Comparison of ENCODE assay signal across 8 cellular contexts in the genomic region with DNA sequence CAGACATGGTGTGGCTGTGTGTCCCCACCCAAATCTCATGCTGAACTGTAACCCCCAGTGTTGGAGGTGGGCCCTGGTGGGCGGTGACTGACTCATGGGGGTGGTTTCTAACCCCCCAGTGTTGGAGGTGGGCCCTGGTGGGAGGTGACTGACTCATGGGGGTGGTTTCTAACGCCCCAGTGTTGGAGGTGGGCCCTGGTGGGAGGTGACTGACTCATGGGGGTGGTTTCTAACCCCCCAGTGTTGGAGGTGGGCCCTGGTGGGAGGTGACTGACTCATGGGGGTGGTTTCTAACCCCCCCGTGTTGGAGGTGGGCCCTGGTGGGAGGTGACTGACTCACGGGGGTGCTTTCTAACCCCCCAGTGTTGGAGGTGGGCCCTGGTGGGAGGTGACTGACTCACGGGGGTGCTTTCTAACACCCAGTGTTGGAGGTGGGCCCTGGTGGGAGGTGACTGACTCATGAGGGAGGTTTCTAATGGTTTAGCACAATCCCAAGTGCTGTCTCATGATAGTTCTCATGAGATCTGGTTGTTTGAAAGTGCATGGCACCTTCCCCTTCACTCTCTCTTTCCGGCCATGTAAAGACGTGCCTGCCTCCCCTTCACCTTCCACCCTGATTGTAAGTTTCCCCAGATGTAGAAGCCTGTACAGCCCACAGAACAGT.
DNase-seq lines count a peak whose midpoint lies in the region; ATAC-seq, FAIRE-seq and TF ChIP-seq lines count a peak whose summit lies in the region.
"Not testable (repeated sequence)": the region's sequence is repeated elsewhere in the genome, so short reads cannot be mapped to it uniquely, and the experiment has no call there.

No MANE protein-coding gene starts in this region.

- H3K4ac ChIP-seq in neuronal stem cell (ENCODE audit: low read length): not testable (repeated sequence)

- H3K9me3 ChIP-seq in astrocyte (ENCODE audit: insufficient read depth, low read depth, low read length); neuronal stem cell (replicated peaks in 1 of 2; ENCODE audit: control insufficient read depth in 2 of 2, insufficient read depth in 1 of 2, low read depth in 1 of 2, low read length in 2 of 2): not testable (repeated sequence)

- H3K18ac ChIP-seq in neuronal stem cell (ENCODE audit: low read length): not testable (repeated sequence)

- DNase-seq in Caki2 (ENCODE audit: low read depth) (peak; percentile 52), RKO (ENCODE audit: low spot score) (peak; percentile 34), astrocyte (ENCODE audit: low read depth) (peak; percentile 91), fibroblast of the conjunctiva (ENCODE audit: low read depth) (peak; percentile 24)
- peak; percentile 27 for DNase-seq in activated CD8-positive, alpha-beta memory T cell treated with anti-CD3 and anti-CD28 coated beads, Interleukin-2, amount 50 U/mL, for 4 hours
- not testable (repeated sequence) for DNase-seq in neuronal stem cell (ENCODE audit: low spot score)
- DNase-seq in stimulated activated CD4-positive, alpha-beta T cell treated with anti-CD3 and anti-CD28 coated beads, Interleukin-4, amount 100 ng/mL, for 1 hour: peak; percentile 47
- DNase-seq in stimulated activated naive CD8-positive, alpha-beta T cell treated with anti-CD3 and anti-CD28 coated beads, Interleukin-15, amount 100 ng/mL, for 72 hours: peak; percentile 5 to 41

- peaks cover 51% of the 10 kb centered on the region for H3K4me1 ChIP-seq in astrocyte (ENCODE audit: insufficient read depth, low read length)
- H3K4me1 ChIP-seq in neuronal stem cell (ENCODE audit: control insufficient read depth in 2 of 2, insufficient read depth in 1 of 2, low read depth in 1 of 2, low read length in 2 of 2): peaks cover 17 to 34% of the 10 kb centered on the region in 2 donors

- H2BK12ac ChIP-seq in neuronal stem cell (ENCODE audit: low read length): not testable (repeated sequence)

- H3K79me2 ChIP-seq in astrocyte (ENCODE audit: insufficient read depth, low read length): peaks cover 70% of the 10 kb centered on the region

- not testable (repeated sequence) for H3K27me3 ChIP-seq in astrocyte (ENCODE audit: insufficient read depth, low read length); neuronal stem cell (ENCODE audit: control insufficient read depth in 3 of 3, insufficient read depth in 3 of 3, low read depth in 1 of 3, low read length in 3 of 3)

- peaks cover 24% of the 10 kb centered on the region for H4K20me1 ChIP-seq in astrocyte (ENCODE audit: insufficient read depth, low read length)

- not testable (repeated sequence) for H4K8ac ChIP-seq in neuronal stem cell (ENCODE audit: low read depth, low read length)

- not testable (repeated sequence) for H3K4me3 ChIP-seq in astrocyte (ENCODE audit: insufficient read depth, low read depth, low read length); neuronal stem cell (ENCODE audit: low read length in 2 of 2)

- H3K27ac Mint-ChIP-seq in astrocyte (ENCODE audit: unreplicated experiment): peak overlapping the region; percentile 95
- not testable (repeated sequence) for H3K27ac Mint-ChIP-seq in stimulated activated naive CD8-positive, alpha-beta T cell treated with anti-CD3 and anti-CD28 coated beads, Interleukin-15, amount 100 ng/mL, for 72 hours

- not testable (repeated sequence) for ATAC-seq in stimulated activated naive CD8-positive, alpha-beta T cell treated with anti-CD3 and anti-CD28 coated beads, Interleukin-15, amount 100 ng/mL, for 72 hours

- H3K36me3 Mint-ChIP-seq in astrocyte (ENCODE audit: low read depth, unreplicated experiment): not testable (repeated sequence)

- H3K4me3 Mint-ChIP-seq in astrocyte (ENCODE audit: unreplicated experiment); stimulated activated naive CD8-positive, alpha-beta T cell treated with anti-CD3 and anti-CD28 coated beads, Interleukin-15, amount 100 ng/mL, for 72 hours: not testable (repeated sequence)

- not testable (repeated sequence) for H3K23ac ChIP-seq in neuronal stem cell (ENCODE audit: low read depth, low read length, poor library complexity)

- TF ChIP-seq CTCF in astrocyte (IDR thresholded peaks at IDR 0.05; ENCODE audit: insufficient read depth, low read depth, low read length): not testable (repeated sequence)

- H3K4me2 ChIP-seq in astrocyte (ENCODE audit: low read length): peak overlapping the region; percentile 71
- H3K4me2 ChIP-seq in neuronal stem cell (ENCODE audit: insufficient read depth, low read length, poor library complexity, severe bottlenecking): not testable (repeated sequence)

- peak overlapping the region; percentile 28 for H2BK15ac ChIP-seq in neuronal stem cell (ENCODE audit: low read length)

- H2AK5ac ChIP-seq in neuronal stem cell (ENCODE audit: low read depth, low read length): not testable (repeated sequence)

- FAIRE-seq in astrocyte (lab: Jason Lieb, UNC): peak; percentile 76

- WGBS in neuronal stem cell (ENCODE audit: extremely low coverage in 2 of 2, insufficient read length in 2 of 2, insufficient replicate concordance in 1 of 2), 2 donors: no CpG with 5 or more reads among the region's 7 CpGs

- H2BK120ac ChIP-seq in neuronal stem cell (ENCODE audit: low read depth, low read length): not testable (repeated sequence)

- peaks cover 72% of the 10 kb centered on the region for H3K4me1 Mint-ChIP-seq in astrocyte (ENCODE audit: low read depth, unreplicated experiment)
- peaks cover 27% of the 10 kb centered on the region for H3K4me1 Mint-ChIP-seq in stimulated activated naive CD8-positive, alpha-beta T cell treated with anti-CD3 and anti-CD28 coated beads, Interleukin-15, amount 100 ng/mL, for 72 hours

- H3K36me3 ChIP-seq in astrocyte (ENCODE audit: insufficient read depth, low read length); neuronal stem cell (replicated peaks in 1 of 2; ENCODE audit: control insufficient read depth in 2 of 2, insufficient read depth in 2 of 2, low read length in 2 of 2): not testable (repeated sequence)

- in situ Hi-C loops in Caki2 (cut with HindIII; ENCODE audit: low pct_unique_long_range_greater_than_20kb, low sequenced_read_pairs): not testable (repeated sequence)

- not testable (repeated sequence) for H4K91ac ChIP-seq in neuronal stem cell (ENCODE audit: low read depth, low read length, poor library complexity)

- not testable (repeated sequence) for H2BK5ac ChIP-seq in neuronal stem cell (ENCODE audit: low read length)

- H3K27ac ChIP-seq in astrocyte (ENCODE audit: low read depth, low read length) (peak overlapping the region; percentile 96), neuronal stem cell (replicated peaks; ENCODE audit: low read length) (peak overlapping the region; percentile 49)

- not testable (repeated sequence) for H3K79me1 ChIP-seq in neuronal stem cell (ENCODE audit: low read depth, low read length)

- not testable (repeated sequence) for H3K14ac ChIP-seq in neuronal stem cell (ENCODE audit: low read length)

- H3K27me3 Mint-ChIP-seq in astrocyte (ENCODE audit: low read depth, unreplicated experiment); stimulated activated naive CD8-positive, alpha-beta T cell treated with anti-CD3 and anti-CD28 coated beads, Interleukin-15, amount 100 ng/mL, for 72 hours: not testable (repeated sequence)

- H2AFZ ChIP-seq in astrocyte (ENCODE audit: low read depth, low read length); neuronal stem cell (ENCODE audit: low read length): not testable (repeated sequence)

- H3K9ac ChIP-seq in astrocyte (ENCODE audit: low read length): peak overlapping the region; percentile 75
- not testable (repeated sequence) for H3K9ac ChIP-seq in neuronal stem cell (ENCODE audit: low read depth, low read length, poor library complexity)

- H3K9me3 Mint-ChIP-seq in astrocyte (ENCODE audit: unreplicated experiment): not testable (repeated sequence)
- H3K9me3 Mint-ChIP-seq in stimulated activated naive CD8-positive, alpha-beta T cell treated with anti-CD3 and anti-CD28 coated beads, Interleukin-15, amount 100 ng/mL, for 72 hours: peaks cover 0 to 20% of the 10 kb centered on the region in 2 donors
